ENCODE assay signal across 8 cellular contexts in genomic region chr7:5557920-5558401, GRCh38. TPM values are rescaled to one million over a fixed set of nuclear protein-coding genes. Genes with fewer than 3 reads are reported as not detected.
DNase-seq lines count a peak whose midpoint lies in the region; ATAC-seq and TF ChIP-seq lines count a peak whose summit lies in the region.

No MANE protein-coding gene starts in this region.

- no peaks in the 10 kb centered on the region for H3K9me3 ChIP-seq in adrenal gland (replicated peaks in 1 of 3)
- no peaks in the 10 kb centered on the region for H3K9me3 ChIP-seq in stomach smooth muscle (ENCODE audit: control insufficient read depth in 2 of 2, low read length in 2 of 2)

- H3K36me3 Mint-ChIP-seq in activated CD4-positive, alpha-beta T cell treated with anti-CD3 and anti-CD28 coated beads, Interleukin-2, amount 10 ng/mL, durations not matched to agents 7 days and 5 days (ENCODE audit: low read depth), result no peaks in the 10 kb centered on the region

- no peaks in the 10 kb centered on the region for H3K27me3 ChIP-seq in adrenal gland
- no peaks in the 10 kb centered on the region for H3K27me3 ChIP-seq in stomach smooth muscle (ENCODE audit: control insufficient read depth in 1 of 2, insufficient read depth in 2 of 2, low read length in 2 of 2)
- no peaks in the 10 kb centered on the region for H3K27me3 ChIP-seq in H7 (ENCODE audit: control insufficient read depth, insufficient read depth, low read length)

- peaks cover 54% of the 10 kb centered on the region for H3K4me1 Mint-ChIP-seq in activated CD4-positive, alpha-beta T cell treated with anti-CD3 and anti-CD28 coated beads, Interleukin-2, amount 10 ng/mL, durations not matched to agents 7 days and 5 days

- peak overlapping the region; percentile 74 for H3K4me3 Mint-ChIP-seq in activated CD4-positive, alpha-beta T cell treated with anti-CD3 and anti-CD28 coated beads, Interleukin-2, amount 10 ng/mL, durations not matched to agents 7 days and 5 days

- DNase-seq in activated CD4-positive, alpha-beta T cell treated with anti-CD3 and anti-CD28 coated beads, Interleukin-2, amount 10 ng/mL, durations not matched to agents 7 days and 5 days, result no peak
- no peak for DNase-seq in activated CD4-positive, alpha-beta T cell treated with anti-CD3 and anti-CD28 coated beads, Interleukin-2, amount 50 U/mL, for 1 hour
- peak; percentile 68 to 94 (median 81) for DNase-seq in adrenal gland
- peak; percentile 68 to 80 for DNase-seq in left colon
- no peak for DNase-seq in H7
- DNase-seq in SIG-M5 (lab: John Stamatoyannopoulos, UW), result no peak

- peak in 1 of 2 donors; percentile 39 for TF ChIP-seq POLR2A in adrenal gland (IDR thresholded peaks at IDR 0.05)

- ATAC-seq in HG03442 (IDR thresholded peaks at IDR 0.05; ENCODE audit: unreplicated experiment), result peak; percentile 27
- peak; percentile 35 for ATAC-seq in left colon

- intact Hi-C loops in adrenal gland (cut with DNase I) (loop anchor here in 1 of 2 donors (2.0 kb wide), 1 partner anchor 63 kb away; no protein-coding TSS in a partner anchor), left colon (cut with DNase I, micrococcal nuclease) (no loop called here)

- H3K27me3 Mint-ChIP-seq in activated CD4-positive, alpha-beta T cell treated with anti-CD3 and anti-CD28 coated beads, Interleukin-2, amount 10 ng/mL, durations not matched to agents 7 days and 5 days, result peaks cover 12% of the 10 kb centered on the region

- no peaks in the 10 kb centered on the region for H3K9me3 Mint-ChIP-seq in activated CD4-positive, alpha-beta T cell treated with anti-CD3 and anti-CD28 coated beads, Interleukin-2, amount 10 ng/mL, durations not matched to agents 7 days and 5 days

- CTCF ChIA-PET in activated CD4-positive, alpha-beta T cell treated with anti-CD3 and anti-CD28 coated beads, Interleukin-2, amount 10 ng/mL, durations not matched to agents 7 days and 5 days (lab: Charles Lee), result interaction anchor here (0.6 to 3.1 kb wide), 16 partner anchors 9 to 318 kb away, joined by 3 to 26 read pairs (median 6); no protein-coding TSS in a partner anchor

- H3K27ac Mint-ChIP-seq in activated CD4-positive, alpha-beta T cell treated with anti-CD3 and anti-CD28 coated beads, Interleukin-2, amount 10 ng/mL, durations not matched to agents 7 days and 5 days, result peak overlapping the region; percentile 91

- H3K4me1 ChIP-seq in adrenal gland (replicated peaks in 1 of 2) (peaks cover 40 to 48% of the 10 kb centered on the region in 2 donors), stomach smooth muscle (ENCODE audit: control insufficient read depth, insufficient read depth, low read length) (peaks cover 56% of the 10 kb centered on the region)

- H3K9ac ChIP-seq in stomach smooth muscle (ENCODE audit: low read length in 2 of 2), result peak overlapping the region; percentile 80 to 96

- peak overlapping the region; percentile 90 to 99 (median 98) for H3K27ac ChIP-seq in adrenal gland
- H3K27ac ChIP-seq in stomach smooth muscle (ENCODE audit: low read length), result peak overlapping the region; percentile 97

- H3K4me3 ChIP-seq in adrenal gland (no peak overlapping the region), stomach smooth muscle (ENCODE audit: low read length in 2 of 2) (peak overlapping the region; percentile 60 to 71), H7 (ENCODE audit: insufficient read depth, low read depth, low read length) (no peak overlapping the region)

- POLR2A ChIA-PET in activated CD4-positive, alpha-beta T cell treated with anti-CD3 and anti-CD28 coated beads, Interleukin-2, amount 10 ng/mL, durations not matched to agents 7 days and 5 days (lab: Charles Lee), result interaction anchor here (0.5 to 1.0 kb wide), 4 partner anchors 11 to 236 kb away, joined by 3 to 6 read pairs (median 4); no protein-coding TSS in a partner anchor

- TF ChIP-seq CTCF in adrenal gland (IDR thresholded peaks at IDR 0.05), result no peak

- WGBS in adrenal gland, 4 donors, result 0 to 5% (median 3%) methylated on average over 5 to 12 of the region's 12 CpGs

- no peaks in the 10 kb centered on the region for H3K36me3 ChIP-seq in adrenal gland (replicated peaks in 1 of 2)
- H3K36me3 ChIP-seq in stomach smooth muscle (ENCODE audit: control insufficient read depth in 2 of 2, insufficient read depth in 2 of 2, low read length in 2 of 2), result no peaks in the 10 kb centered on the region
- H3K36me3 ChIP-seq in H7 (replicated peaks; ENCODE audit: control insufficient read depth, insufficient read depth, low read length), result no peaks in the 10 kb centered on the region

RNA-seq across cellular contexts. Expression of gene ACTB, which starts 27.6 kb away (rescaled TPM):
- over 10,000 TPM; 12,408 to 13,148 TPM for total RNA-seq in activated CD4-positive, alpha-beta T cell treated with anti-CD3 and anti-CD28 coated beads, Interleukin-2, amount 10 ng/mL, durations not matched to agents 7 days and 5 days
- 1,000 to 10,000 TPM; 1,803 to 3,893 (median 2,465) TPM for total RNA-seq in adrenal gland
- polyA plus RNA-seq in adrenal gland, result 1,000 to 10,000 TPM; 3,628 to 7,592 (median 4,346) TPM
- total RNA-seq in left colon, result 1,000 to 10,000 TPM; 5,232 to 5,467 TPM
- 5,240 and 5,611 TPM in 2 replicates for total RNA-seq in H7 (2014; rRNA removed; shearing (Covaris generic))

RNA-seq across cellular contexts. Expression of gene FSCN1, which starts 34.7 kb away (rescaled TPM):
- total RNA-seq in activated CD4-positive, alpha-beta T cell treated with anti-CD3 and anti-CD28 coated beads, Interleukin-2, amount 10 ng/mL, durations not matched to agents 7 days and 5 days, result 1 to 10 TPM; 4.2 to 4.6 TPM
- total RNA-seq in adrenal gland (100 to 1,000 TPM in 5 of 8 donors, 10 to 100 TPM in 3; 93.8 to 152 (median 103) TPM), left colon (10 to 100 TPM in 1 of 2 donors, 1 to 10 TPM in 1; 4.7 to 10.4 TPM)
- polyA plus RNA-seq in adrenal gland, result 10 to 100 TPM; 13.7 to 67.9 (median 56.0) TPM
- 725 and 892 TPM in 2 replicates for total RNA-seq in H7 (2014; rRNA removed; shearing (Covaris generic))

RNA-seq across cellular contexts. Expression of gene FBXL18, which starts 44.4 kb away (rescaled TPM):
- 10 to 100 TPM; 12.5 to 13.6 TPM for total RNA-seq in activated CD4-positive, alpha-beta T cell treated with anti-CD3 and anti-CD28 coated beads, Interleukin-2, amount 10 ng/mL, durations not matched to agents 7 days and 5 days
- total RNA-seq in adrenal gland (10 to 100 TPM in 6 of 8 donors, 1 to 10 TPM in 2; 9.5 to 13.6 (median 12.3) TPM), left colon (1 to 10 TPM; 7.6 to 8.9 TPM)
- polyA plus RNA-seq in adrenal gland, result 1 to 10 TPM; 1.4 to 3.5 (median 2.7) TPM
- total RNA-seq in H7 (2014; rRNA removed; shearing (Covaris generic)), result 8.2 and 8.3 TPM in 2 replicates

Comparison
In these comparisons a context has a peak if more than half of its experiments do, and no peak if none do; other contexts are left out.
1. DNase-seq: peak in adrenal gland (7 of 7) and left colon (2 of 2); none in activated CD4-positive, alpha-beta T cell treated with anti-CD3 and anti-CD28 coated beads, Interleukin-2, amount 10 ng/mL, durations not matched to agents 7 days and 5 days (single experiment), activated CD4-positive, alpha-beta T cell treated with anti-CD3 and anti-CD28 coated beads, Interleukin-2, amount 50 U/mL, for 1 hour (single experiment), H7 (single experiment) and SIG-M5 (single experiment).
2. H3K4me3 ChIP-seq: peak in stomach smooth muscle (2 of 2); none in adrenal gland (0 of 4) and H7 (single experiment).
3. RNA of gene FSCN1, which starts 34.7 kb away (total RNA-seq): 725 to 892 TPM in H7 and 93.8 to 152 TPM in adrenal gland; 4.7 to 10.4 TPM in left colon and 4.2 to 4.6 TPM in activated CD4-positive, alpha-beta T cell treated with anti-CD3 and anti-CD28 coated beads, Interleukin-2, amount 10 ng/mL, durations not matched to agents 7 days and 5 days; every median in the first group is over 4 times any median in the second.